34 cellular contexts compared by ENCODE assay signal in genomic region chr20:63572071-63572787, GRCh38. TPM values are rescaled to one million over a fixed set of nuclear protein-coding genes. Genes with fewer than 3 reads are reported as not detected.
"Had no signal": no experiment of that assay in that cellular context is flagged by ENCODE, and none has a peak within 500 bp of the region (broad histone marks: within the 10 kb centered on the region; RNA-seq: fewer than 3 reads in every experiment).

No MANE protein-coding gene starts in this region.

- H3K4me3 Mint-ChIP-seq: activated CD4-positive, alpha-beta T cell treated with anti-CD3 and anti-CD28 coated beads for 36 hours; activated naive CD4-positive, alpha-beta T cell treated with anti-CD3 and anti-CD28 coated beads, Interleukin-2, amount 50 U/mL, for 24 hours; activated naive CD8-positive, alpha-beta T cell treated with anti-CD3 and anti-CD28 coated beads, Interleukin-2, amount 50 U/mL, for 24 hours; nephron progenitor cell; T-helper 2 cell treated with Interferon-gamma antibody and Interleukin-4, amounts not matched to agents 5 μg/mL and 100 μg/mL, for 36 hours had no signal

- H3K9me3 Mint-ChIP-seq: activated naive CD4-positive, alpha-beta T cell treated with anti-CD3 and anti-CD28 coated beads, Interleukin-2, amount 50 U/mL, for 24 hours; activated naive CD8-positive, alpha-beta T cell treated with anti-CD3 and anti-CD28 coated beads, Interleukin-2, amount 50 U/mL, for 24 hours; activated T-helper 2 cell treated with anti-CD3 and anti-CD28 coated beads, Interferon-gamma antibody, Interleukin-2, Interleukin-4, amounts not matched to agents 10 μg/mL and 5 μg/mL and 100 μg/mL, durations not matched to agents 14 hours and 24 hours and 36 hours; nephron progenitor cell; stimulated activated naive B cell treated with anti-CD40 and anti-IgM and Interleukin-4, amounts not matched to agents 10 μg/mL and 1 μg/mL and 100 μg/mL, for 72 hours; T-helper 2 cell treated with Interferon-gamma antibody and Interleukin-4, amounts not matched to agents 5 μg/mL and 100 μg/mL, for 36 hours had no signal

- H3K27me3 Mint-ChIP-seq: activated naive CD4-positive, alpha-beta T cell treated with anti-CD3 and anti-CD28 coated beads, Interleukin-2, amount 50 U/mL, for 24 hours had no signal

- ATAC-seq: activated CD4-positive, alpha-beta T cell treated with anti-CD3 and anti-CD28 coated beads for 36 hours; activated CD8-positive, alpha-beta memory T cell treated with anti-CD3 and anti-CD28 coated beads, Interleukin-2, amount 10 ng/mL, durations not matched to agents 7 days and 5 days; activated CD8-positive, alpha-beta T cell treated with anti-CD3 and anti-CD28 coated beads, Interleukin-2, amount 10 ng/mL, durations not matched to agents 7 days and 5 days; activated naive CD8-positive, alpha-beta T cell treated with anti-CD3 and anti-CD28 coated beads, Interleukin-2, amount 50 U/mL, for 24 hours; heart right ventricle; left lung; mucosa of descending colon; pancreas; stimulated activated naive B cell treated with anti-CD40 and anti-IgM and Interleukin-4, amounts not matched to agents 10 μg/mL and 1 μg/mL and 100 μg/mL, for 72 hours had no signal

- H3K36me3 Mint-ChIP-seq: activated naive CD4-positive, alpha-beta T cell treated with anti-CD3 and anti-CD28 coated beads, Interleukin-2, amount 50 U/mL, for 24 hours had no signal

- DNase-seq: activated CD4-positive, alpha-beta T cell treated with anti-CD3 and anti-CD28 coated beads for 36 hours; activated CD4-positive, CD25-positive, alpha-beta regulatory T cell; activated CD8-positive, alpha-beta memory T cell treated with anti-CD3 and anti-CD28 coated beads, Interleukin-2, amount 10 ng/mL, durations not matched to agents 7 days and 5 days; activated CD8-positive, alpha-beta T cell treated with anti-CD3 and anti-CD28 coated beads, Interleukin-2, amount 10 ng/mL, durations not matched to agents 7 days and 5 days; activated naive CD8-positive, alpha-beta T cell treated with anti-CD3 and anti-CD28 coated beads, Interleukin-2, amount 50 U/mL, for 24 hours; activated T-cell treated with anti-CD3 and anti-CD28 coated beads, Interleukin-2, amount 50 U/mL, for 48 hours; amygdala; effector CD4-positive, alpha-beta T cell; foreskin melanocyte; heart right ventricle; nephron progenitor cell; nucleus accumbens; retina; stimulated activated CD4-positive, alpha-beta T cell treated with anti-CD3 and anti-CD28 coated beads, Interleukin-15, amount 100 ng/mL, for 24 hours; stimulated activated CD4-positive, alpha-beta T cell treated with anti-CD3 and anti-CD28 coated beads, Interleukin-2, amount 100 ng/mL, for 24 hours; stimulated activated naive B cell treated with anti-CD40 and anti-IgM and Interleukin-4, amounts not matched to agents 10 μg/mL and 1 μg/mL and 100 μg/mL, for 72 hours; stomach; tibial artery had no signal

- H3K36me3 ChIP-seq: pancreas, prostate gland, suprapubic skin had no signal

- H3K27ac ChIP-seq: pancreas, prostate gland, suprapubic skin, tibial artery had no signal

- H3K4me3 ChIP-seq: mucosa of descending colon, prostate gland had no signal

- H3K27me3 ChIP-seq: esophagus muscularis mucosa, pancreas, stomach, suprapubic skin had no signal

- H3K27ac Mint-ChIP-seq: activated CD4-positive, alpha-beta T cell treated with anti-CD3 and anti-CD28 coated beads for 36 hours; activated CD8-positive, alpha-beta memory T cell treated with anti-CD3 and anti-CD28 coated beads, Interleukin-2, amount 10 ng/mL, durations not matched to agents 7 days and 5 days; activated naive CD4-positive, alpha-beta T cell treated with anti-CD3 and anti-CD28 coated beads, Interleukin-2, amount 50 U/mL, for 24 hours; activated naive CD8-positive, alpha-beta T cell treated with anti-CD3 and anti-CD28 coated beads, Interleukin-2, amount 50 U/mL, for 24 hours; activated T-helper 2 cell treated with anti-CD3 and anti-CD28 coated beads, Interferon-gamma antibody, Interleukin-2, Interleukin-4, amounts not matched to agents 10 μg/mL and 5 μg/mL and 100 μg/mL, durations not matched to agents 14 hours and 24 hours and 36 hours; nephron progenitor cell; stimulated activated naive B cell treated with anti-CD40 and anti-IgM and Interleukin-4, amounts not matched to agents 10 μg/mL and 1 μg/mL and 100 μg/mL, for 72 hours; T-helper 2 cell treated with Interferon-gamma antibody and Interleukin-4, amounts not matched to agents 5 μg/mL and 100 μg/mL, for 36 hours had no signal

- H3K9me3 ChIP-seq: esophagus muscularis mucosa, heart right ventricle, left lung, mucosa of descending colon, pancreas, prostate gland, stomach, suprapubic skin, tibial artery had no signal

RNA-seq across cellular contexts. Expression of gene SRMS, which starts 24.7 kb away (rescaled TPM):
- total RNA-seq: activated CD4-positive, alpha-beta T cell treated with anti-CD3 and anti-CD28 coated beads for 36 hours; activated CD8-positive, alpha-beta memory T cell treated with anti-CD3 and anti-CD28 coated beads, Interleukin-2, amount 10 ng/mL, durations not matched to agents 7 days and 5 days; activated CD8-positive, alpha-beta T cell treated with anti-CD3 and anti-CD28 coated beads, Interleukin-2, amount 10 ng/mL, durations not matched to agents 7 days and 5 days; activated T-helper 2 cell treated with anti-CD3 and anti-CD28 coated beads, Interferon-gamma antibody, Interleukin-2, Interleukin-4, amounts not matched to agents 10 μg/mL and 5 μg/mL and 100 μg/mL, durations not matched to agents 14 hours and 24 hours and 36 hours; dermis blood vessel endothelial cell; esophagus muscularis mucosa; glomerular endothelial cell; heart right ventricle; left lung; lung; mesenteric fat pad; myocyte; pancreas; smooth muscle cell had no signal
- polyA plus RNA-seq: heart right ventricle, pancreas, smooth muscle cell, urinary bladder had no signal

RNA-seq across cellular contexts. Expression of gene PTK6, which starts 35.1 kb away (rescaled TPM):
- total RNA-seq: glomerular endothelial cell, smooth muscle cell had no signal
